ENCODE assay signal across 1 cellular context in genomic region chr17:42518046-42518754, GRCh38.
TF ChIP-seq lines count a peak whose summit lies in the region.

No MANE protein-coding gene starts in this region.

TF ChIP-seq in IMR-90, 13 proteins besides CTCF, POLR2A, EP300 and RAD21 (continued from another document):
- TF ChIP-seq NFE2L2 (IDR thresholded peaks at IDR 0.05; ENCODE audit: low read depth, low read length): no peak
- TF ChIP-seq SMC3 (IDR thresholded peaks at IDR 0.05; ENCODE audit: low read depth, low read length): peak; percentile 13
- 0 out of 2 replicates have a peak, but pooled peaks have one; percentile 21 for TF ChIP-seq BHLHE40 (IDR thresholded peaks at IDR 0.05; ENCODE audit: low read depth, low read length)
- TF ChIP-seq FOS (IDR thresholded peaks at IDR 0.05; ENCODE audit: low read depth, low read length): peak; percentile 92
